Comparison of ENCODE assay signal across 12 cellular contexts in the genomic region with DNA sequence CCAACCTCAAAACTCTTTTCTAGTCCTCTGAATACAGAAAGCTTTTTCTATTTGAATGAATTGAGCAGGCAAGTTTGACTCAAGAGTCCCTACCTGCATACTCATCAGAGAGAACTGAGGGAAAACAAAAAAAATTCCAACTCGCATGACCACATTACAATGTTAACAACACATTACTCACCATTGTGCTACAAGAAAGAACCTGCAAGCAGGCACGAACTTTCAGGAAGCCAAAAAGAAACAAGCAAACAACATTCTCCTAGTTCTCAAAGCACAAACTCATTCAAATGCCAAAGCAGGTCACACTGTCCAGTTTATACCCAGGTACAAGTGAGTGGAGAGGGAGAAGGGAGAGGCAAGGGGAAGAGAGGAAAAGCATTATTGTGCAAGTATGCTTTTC. TPM values are rescaled to one million over a fixed set of nuclear protein-coding genes. Genes with fewer than 3 reads are reported as not detected.
DNase-seq lines count a peak whose midpoint lies in the region; ATAC-seq, FAIRE-seq and TF ChIP-seq lines count a peak whose summit lies in the region.
"Had no signal": no experiment of that assay in that cellular context is flagged by ENCODE, and none has a peak within 500 bp of the region (broad histone marks: within the 10 kb centered on the region; RNA-seq: fewer than 3 reads in every experiment).

No MANE protein-coding gene starts in this region.

- peaks cover 0 to 8% (median 0%) of the 10 kb centered on the region in 5 donors for H3K27me3 Mint-ChIP-seq in naive thymus-derived CD8-positive, alpha-beta T cell

- H3K4me1 Mint-ChIP-seq in naive thymus-derived CD8-positive, alpha-beta T cell = peaks cover 13 to 35% (median 21%) of the 10 kb centered on the region in 4 donors

- WGBS in lung, 2 donors = 40 to 51% methylated on average over 2 of the region's 2 CpGs

- no peak for FAIRE-seq in GM19239 (lab: Jason Lieb, UNC)

- no peaks in the 10 kb centered on the region for H3K9me3 Mint-ChIP-seq in naive thymus-derived CD8-positive, alpha-beta T cell

- no peak overlapping the region for H3K4me3 Mint-ChIP-seq in naive thymus-derived CD8-positive, alpha-beta T cell

- peaks cover 0 to 27% of the 10 kb centered on the region in 2 donors for H3K4me1 ChIP-seq in lung (ENCODE audit: control insufficient read depth in 2 of 2, insufficient read depth in 2 of 2, low read length in 2 of 2)
- H3K4me1 ChIP-seq: HAP-1 had no signal

- H3K36me3 ChIP-seq in lung (ENCODE audit: control insufficient read depth in 2 of 2, insufficient read depth in 2 of 2, low read length in 2 of 2) = peaks cover 0 to 2% of the 10 kb centered on the region in 2 donors
- H3K36me3 ChIP-seq: HAP-1 had no signal

- peak; percentile 19 for ATAC-seq in lung (ENCODE audit: insufficient read depth, low FRiP score)
- no peak for ATAC-seq in naive thymus-derived CD8-positive, alpha-beta T cell

- H3K27ac Mint-ChIP-seq in naive thymus-derived CD8-positive, alpha-beta T cell = no peak overlapping the region

- no peaks in the 10 kb centered on the region for H3K9me3 ChIP-seq in lung (ENCODE audit: control insufficient read depth in 2 of 2, insufficient read depth in 1 of 2, low read length in 1 of 2)
- H3K9me3 ChIP-seq: HAP-1 had no signal

- peak; percentile 44 for DNase-seq in AG10803 (ENCODE audit: low read depth)
- DNase-seq in HPDE6-E6E7 (ENCODE audit: extremely low spot score) = peak; percentile 67
- peak; percentile 48 for DNase-seq in astrocyte of the spinal cord (ENCODE audit: low read depth, low spot score)
- no peak for DNase-seq in lung (ENCODE audit: low spot score)
- no peak for DNase-seq in naive thymus-derived CD8-positive, alpha-beta T cell
- no peak for DNase-seq in GM03348 (ENCODE audit: low spot score)
- DNase-seq in NCI-H446 treated with DMSO at 0.1 percent for 48 hours (lab: John Stamatoyannopoulos, UW) = no peak
- no peak for DNase-seq in GM19239 (ENCODE audit: insufficient read length, low spot score)
- DNase-seq: COR-L47, mesenchymal stem cell, NCI-H2107 had no signal

- peaks cover 0 to 24% (median 9%) of the 10 kb centered on the region in 3 donors for H3K36me3 Mint-ChIP-seq in naive thymus-derived CD8-positive, alpha-beta T cell

- in situ Hi-C loops in astrocyte of the spinal cord (cut with HindIII; ENCODE audit: low sequenced_read_pairs) = no loop called here

- TF ChIP-seq CTCF in AG10803 (conservative IDR thresholded peaks at IDR 0.05; ENCODE audit: low read length) (no peak), astrocyte of the spinal cord (IDR thresholded peaks at IDR 0.05; ENCODE audit: low read depth, low read length) (no peak), lung (IDR thresholded peaks at IDR 0.05; ENCODE audit: control extremely low read depth, extremely low read depth) (no peak)

- no peak overlapping the region for H3K27ac ChIP-seq in lung (ENCODE audit: low read depth in 1 of 2, low read length in 1 of 2)

- POLR2A ChIA-PET in naive thymus-derived CD8-positive, alpha-beta T cell (lab: Charles Lee) = no interaction called here

- no peak overlapping the region for H3K4me3 ChIP-seq in AG10803 (ENCODE audit: low read length)
- H3K4me3 ChIP-seq in astrocyte of the spinal cord (ENCODE audit: low read depth, low read length) = no peak overlapping the region
- H3K4me3 ChIP-seq in lung = no peak overlapping the region
- H3K4me3 ChIP-seq: HAP-1 had no signal

- no peaks in the 10 kb centered on the region for H3K27me3 ChIP-seq in lung (ENCODE audit: control insufficient read depth, insufficient read depth)

RNA-seq across cellular contexts. Expression of gene OTUD7B, which starts 14.6 kb away (rescaled TPM):
- total RNA-seq in lung = 10 to 100 TPM; 26.4 to 28.3 TPM
- 1 to 10 TPM; 4.0 to 7.9 TPM for polyA plus RNA-seq in lung
- total RNA-seq in naive thymus-derived CD8-positive, alpha-beta T cell = 10 to 100 TPM; 10.6 to 11.3 TPM
- polyA plus RNA-seq in naive thymus-derived CD8-positive, alpha-beta T cell = 1 to 10 TPM in 1 of 3 donors, under 1 TPM in 2; 0.16 to 1.2 (median 0.37) TPM

RNA-seq across cellular contexts. Expression of gene MTMR11, which starts 59.2 kb away (rescaled TPM):
- total RNA-seq in lung = 10 to 100 TPM; 10.1 to 11.2 TPM
- polyA plus RNA-seq in lung = 1 to 10 TPM; 6.9 to 7.7 TPM
- total RNA-seq in naive thymus-derived CD8-positive, alpha-beta T cell = 1 to 10 TPM; 1.5 TPM
- under 1 TPM in 1 of 3 donors, not detected in 2; 0.09 TPM for polyA plus RNA-seq in naive thymus-derived CD8-positive, alpha-beta T cell

Comparison
In these comparisons a context has a peak if more than half of its experiments do, and no peak if none do; other contexts are left out.
1. DNase-seq: peak in AG10803 (single experiment), HPDE6-E6E7 (single experiment) and astrocyte of the spinal cord (single experiment); none in lung (single experiment), naive thymus-derived CD8-positive, alpha-beta T cell (0 of 10), GM03348 (single experiment), NCI-H446 treated with DMSO at 0.1 percent for 48 hours (single experiment) and GM19239 (single experiment).
2. RNA of gene MTMR11, which starts 59.2 kb away (total RNA-seq): 10.1 to 11.2 TPM in lung; 1.5 TPM in naive thymus-derived CD8-positive, alpha-beta T cell; every median in the first group is over 4 times any median in the second.